Comparison of ENCODE assay signal across 13 cellular contexts in the genomic region with DNA sequence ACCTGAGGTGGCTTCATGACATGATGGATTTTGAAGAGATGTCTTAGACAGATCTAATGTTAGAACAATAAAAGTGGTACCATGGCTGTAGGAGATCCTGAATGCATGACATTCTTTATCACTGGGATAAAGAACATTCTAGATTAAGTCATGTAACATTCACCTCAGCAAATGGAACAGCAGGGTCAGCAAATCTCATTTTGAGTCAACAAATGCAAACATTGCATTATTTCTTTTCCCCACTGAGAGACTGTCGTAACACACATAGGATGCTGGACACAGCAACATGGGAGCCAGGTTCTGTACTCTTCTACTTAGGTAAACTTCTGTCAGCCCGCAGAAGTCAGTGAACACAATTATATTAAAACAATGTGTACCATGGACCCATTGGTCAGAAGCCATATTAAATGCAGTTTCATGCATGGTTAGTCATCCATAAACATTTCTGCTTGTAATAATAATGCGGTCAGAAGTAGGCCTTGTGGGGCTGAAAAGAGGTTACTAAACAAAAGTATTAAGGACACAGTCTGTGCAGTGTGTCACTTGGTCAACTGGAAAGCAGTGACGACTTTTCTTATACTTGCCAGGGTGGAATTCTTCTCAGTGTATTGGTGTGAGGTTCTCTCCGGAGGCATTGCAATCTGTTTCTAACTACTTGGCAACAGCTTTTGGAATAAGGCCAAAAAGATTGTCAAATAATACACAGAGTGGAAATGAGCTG. TPM values are rescaled to one million over a fixed set of nuclear protein-coding genes. Genes with fewer than 3 reads are reported as not detected.
A peak's percentile ranks its signal among the peaks of the same experiment; 100 is the strongest.
DNase-seq lines count a peak whose midpoint lies in the region; ATAC-seq, FAIRE-seq and TF ChIP-seq lines count a peak whose summit lies in the region.
"Had no signal": no experiment of that assay in that cellular context is flagged by ENCODE, and none has a peak within 500 bp of the region (broad histone marks: within the 10 kb centered on the region; RNA-seq: fewer than 3 reads in every experiment).

No MANE protein-coding gene starts in this region.

- CTCF ChIA-PET in A549 (lab: Yijun Ruan, JAX) (no interaction called here), GM10248 (lab: Yijun Ruan, JAX) (interaction anchor here (1.3 kb wide), 1 partner anchor 12 kb away, joined by 3 read pairs; no protein-coding TSS in a partner anchor)

- 23% methylated on average over 5 of the region's 5 CpGs for WGBS in A549 (ENCODE audit: missing lambda C conversion rate)
- WGBS in endodermal cell (ENCODE audit: insufficient coverage in 1 of 2, insufficient read length in 1 of 2), 2 experiments, result 81 to 91% methylated on average over 4 to 5 of the region's 5 CpGs

- no peak overlapping the region for H3K27ac ChIP-seq in A549
- H3K27ac ChIP-seq in astrocyte (ENCODE audit: low read depth, low read length), result peak overlapping the region; percentile 1
- H3K27ac ChIP-seq in endodermal cell (ENCODE audit: low read depth, low read length), result no peak overlapping the region

- H3K27me3 Mint-ChIP-seq in astrocyte (ENCODE audit: low read depth, unreplicated experiment), result no peaks in the 10 kb centered on the region
- H3K27me3 Mint-ChIP-seq in endodermal cell (ENCODE audit: insufficient read depth), result peaks cover 73% of the 10 kb centered on the region

- H3K4me1 Mint-ChIP-seq in astrocyte (ENCODE audit: low read depth, unreplicated experiment) (no peaks in the 10 kb centered on the region), endodermal cell (no peaks in the 10 kb centered on the region)
- H3K4me1 Mint-ChIP-seq: H9; naive thymus-derived CD8-positive, alpha-beta T cell; WTC11 had no signal

- ATAC-seq in A549, result no peak
- ATAC-seq: naive thymus-derived CD8-positive, alpha-beta T cell; WTC11 had no signal

- H3K36me3 Mint-ChIP-seq in astrocyte (ENCODE audit: low read depth, unreplicated experiment) (no peaks in the 10 kb centered on the region), endodermal cell (ENCODE audit: low read depth) (no peaks in the 10 kb centered on the region)
- H3K36me3 Mint-ChIP-seq: naive thymus-derived CD8-positive, alpha-beta T cell had no signal

- no peak for TF ChIP-seq CTCF in A549 (IDR thresholded peaks at IDR 0.05)
- TF ChIP-seq CTCF in astrocyte (IDR thresholded peaks at IDR 0.05; ENCODE audit: insufficient read depth, low read depth, low read length), result no peak
- TF ChIP-seq CTCF in foreskin fibroblast (IDR thresholded peaks at IDR 0.05; ENCODE audit: low read depth, low read length), result no peak
- no peak for TF ChIP-seq CTCF in GM10248 (IDR thresholded peaks at IDR 0.05; ENCODE audit: control extremely low read depth, extremely low read depth, low read depth, missing control alignments)
- TF ChIP-seq CTCF in endodermal cell (conservative IDR thresholded peaks at IDR 0.05), result no peak

- H3K4me3 ChIP-seq in A549, result no peak overlapping the region
- H3K4me3 ChIP-seq in astrocyte (ENCODE audit: insufficient read depth, low read depth, low read length), result no peak overlapping the region
- H3K4me3 ChIP-seq in foreskin fibroblast (ENCODE audit: low read depth in 1 of 2, low read length in 2 of 2), result no peak overlapping the region
- H3K4me3 ChIP-seq in endodermal cell (ENCODE audit: low read length), result no peak overlapping the region

- no peaks in the 10 kb centered on the region for H3K9me3 ChIP-seq in A549
- no peaks in the 10 kb centered on the region for H3K9me3 ChIP-seq in astrocyte (ENCODE audit: insufficient read depth, low read depth, low read length)
- H3K9me3 ChIP-seq in endodermal cell (ENCODE audit: control insufficient read depth, low read length), result peaks cover 81% of the 10 kb centered on the region

- DNase-seq in A549 (ENCODE audit: low read depth in 1 of 2, low spot score in 1 of 2) (no peak), DMS79 treated with DMSO at 0.1 percent for 48 hours (lab: John Stamatoyannopoulos, UW) (peak; percentile 32), astrocyte (ENCODE audit: low read depth) (peak; percentile 85), iris pigment epithelial cell (ENCODE audit: low read depth) (peak; percentile 80), foreskin fibroblast (no peak), GM10248 (ENCODE audit: extremely low spot score) (no peak), endodermal cell (no peak)
- no peak for DNase-seq in stimulated activated CD4-positive, alpha-beta T cell treated with anti-CD3 and anti-CD28 coated beads, Interleukin-1b, Interleukin-23, amount 100 ng/mL, for 48 hours
- DNase-seq: H9; naive thymus-derived CD8-positive, alpha-beta T cell; NCI-H2171 treated with DMSO at 0.1 percent for 48 hours; SHP77 treated with DMSO at 0.1 percent for 48 hours had no signal

- no peaks in the 10 kb centered on the region for H3K79me2 ChIP-seq in astrocyte (ENCODE audit: insufficient read depth, low read length)

- H3K27ac Mint-ChIP-seq in astrocyte (ENCODE audit: unreplicated experiment), result no peak overlapping the region
- no peak overlapping the region for H3K27ac Mint-ChIP-seq in endodermal cell
- H3K27ac Mint-ChIP-seq: H9; naive thymus-derived CD8-positive, alpha-beta T cell; WTC11 had no signal

- FAIRE-seq in A549 (lab: Jason Lieb, UNC) (no peak), astrocyte (lab: Jason Lieb, UNC) (no peak)

- no peak overlapping the region for H2AFZ ChIP-seq in astrocyte (ENCODE audit: low read depth, low read length)

- POLR2A ChIA-PET in A549 (lab: Yijun Ruan, JAX), result no interaction called here
- POLR2A ChIA-PET in GM10248 (lab: Yijun Ruan, JAX), result no interaction called here

- TF ChIP-seq RAD21 in A549 (conservative IDR thresholded peaks at IDR 0.05 in 1 of 2, IDR thresholded peaks at IDR 0.05 in 1 of 2), result no peak

- no peak for TF ChIP-seq EP300 in A549 (IDR thresholded peaks at IDR 0.05)

- H3K9me3 Mint-ChIP-seq in astrocyte (ENCODE audit: unreplicated experiment), result peaks cover 4% of the 10 kb centered on the region
- H3K9me3 Mint-ChIP-seq in endodermal cell, result no peaks in the 10 kb centered on the region
- H3K9me3 Mint-ChIP-seq: H9 had no signal

- no peaks in the 10 kb centered on the region for H4K20me1 ChIP-seq in astrocyte (ENCODE audit: insufficient read depth, low read length)

- H3K4me3 Mint-ChIP-seq in astrocyte (ENCODE audit: unreplicated experiment), result no peak overlapping the region
- H3K4me3 Mint-ChIP-seq in endodermal cell, result no peak overlapping the region
- H3K4me3 Mint-ChIP-seq: H9; naive thymus-derived CD8-positive, alpha-beta T cell; WTC11 had no signal

- no peak overlapping the region for H3K4me2 ChIP-seq in A549
- peak overlapping the region; percentile 31 for H3K4me2 ChIP-seq in astrocyte (ENCODE audit: low read length)

- no peak for TF ChIP-seq POLR2A in A549 (IDR thresholded peaks at IDR 0.05; ENCODE audit: low read length)

- no peaks in the 10 kb centered on the region for H3K36me3 ChIP-seq in astrocyte (ENCODE audit: insufficient read depth, low read length)
- no peaks in the 10 kb centered on the region for H3K36me3 ChIP-seq in endodermal cell (ENCODE audit: control insufficient read depth, insufficient read depth, low read length)

- H3K27me3 ChIP-seq in astrocyte (ENCODE audit: insufficient read depth, low read length), result no peaks in the 10 kb centered on the region
- no peaks in the 10 kb centered on the region for H3K27me3 ChIP-seq in endodermal cell (ENCODE audit: control insufficient read depth, insufficient read depth, low read length, poor library complexity, severe bottlenecking)

- no peaks in the 10 kb centered on the region for H3K4me1 ChIP-seq in A549
- H3K4me1 ChIP-seq in astrocyte (ENCODE audit: insufficient read depth, low read length), result no peaks in the 10 kb centered on the region
- no peaks in the 10 kb centered on the region for H3K4me1 ChIP-seq in endodermal cell (ENCODE audit: control insufficient read depth, insufficient read depth, low read length)

- H3K9ac ChIP-seq in astrocyte (ENCODE audit: low read length) (no peak overlapping the region), endodermal cell (ENCODE audit: extremely low read depth, low read length, poor library complexity, severe bottlenecking) (no peak overlapping the region)

TF ChIP-seq in A549, 52 proteins besides CTCF, POLR2A, EP300 and RAD21:
- TF ChIP-seq MAFK (IDR thresholded peaks at IDR 0.05; ENCODE audit: partially characterized antibody) (peak; percentile 48), HDAC2 (IDR thresholded peaks at IDR 0.05) (no peak)
- TF ChIP-seq, protein P1, sequence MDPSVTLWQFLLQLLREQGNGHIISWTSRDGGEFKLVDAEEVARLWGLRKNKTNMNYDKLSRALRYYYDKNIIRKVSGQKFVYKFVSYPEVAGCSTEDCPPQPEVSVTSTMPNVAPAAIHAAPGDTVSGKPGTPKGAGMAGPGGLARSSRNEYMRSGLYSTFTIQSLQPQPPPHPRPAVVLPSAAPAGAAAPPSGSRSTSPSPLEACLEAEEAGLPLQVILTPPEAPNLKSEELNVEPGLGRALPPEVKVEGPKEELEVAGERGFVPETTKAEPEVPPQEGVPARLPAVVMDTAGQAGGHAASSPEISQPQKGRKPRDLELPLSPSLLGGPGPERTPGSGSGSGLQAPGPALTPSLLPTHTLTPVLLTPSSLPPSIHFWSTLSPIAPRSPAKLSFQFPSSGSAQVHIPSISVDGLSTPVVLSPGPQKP (IDR thresholded peaks at IDR 0.05; ENCODE audit: low read depth, low read length), result no peak

RNA-seq across cellular contexts. Expression of gene CHL1, which starts 46.6 kb away (rescaled TPM):
- polyA plus RNA-seq in A549 (2011; rRNA removed), result 0.05 and 0.09 TPM in 2 replicates
- not detected in 2 replicates for polyA plus RNA-seq in A549 (2012; cell fraction: cytosol; rRNA removed)
- polyA plus RNA-seq in A549 (2012; cell fraction: nucleus; rRNA removed), result not detected in 2 replicates
- not detected in 3 replicates for polyA plus RNA-seq in A549 (2017; fragmentation: RNase III; extraction: RNeasy Plus Mini Kit Qiagen cat#74134 plus additional on column Dnase treatment)
- not detected in 2 replicates for polyA minus RNA-seq in A549 (2011; rRNA and poly(A)+ RNA removed)
- not detected in 2 replicates for total RNA-seq in astrocyte
- total RNA-seq in endodermal cell, result 1 to 10 TPM; 2.2 to 2.8 TPM
- 5.4 TPM for polyA plus RNA-seq in endodermal cell (2013, experiment 1 of 2)
- polyA plus RNA-seq in endodermal cell (2013, experiment 2 of 2), result 3.1 TPM
- total RNA-seq: H9, WTC11 had no signal
- polyA plus RNA-seq: naive thymus-derived CD8-positive, alpha-beta T cell had no signal

Comparison
In these comparisons a context has a peak if more than half of its experiments do, and no peak if none do; other contexts are left out.
1. DNase-seq: peak in DMS79 treated with DMSO at 0.1 percent for 48 hours (single experiment), astrocyte (single experiment) and iris pigment epithelial cell (single experiment); none in A549 (0 of 2), foreskin fibroblast (0 of 2), GM10248 (single experiment), endodermal cell (single experiment) and stimulated activated CD4-positive, alpha-beta T cell treated with anti-CD3 and anti-CD28 coated beads, Interleukin-1b, Interleukin-23, amount 100 ng/mL, for 48 hours (single experiment).